1 cellular context compared by ENCODE assay signal in genomic region chr10:131819241-131820072, GRCh38.
TF ChIP-seq lines count a peak whose summit lies in the region.

No MANE protein-coding gene starts in this region.

TF ChIP-seq in SK-N-SH, 30 proteins besides CTCF, POLR2A, EP300 and RAD21 (continued from another document):
- TF ChIP-seq PBX3 (IDR thresholded peaks at IDR 0.05), result no peak
- TF ChIP-seq JUND (IDR thresholded peaks at IDR 0.05), result no peak
